In the genomic region with DNA sequence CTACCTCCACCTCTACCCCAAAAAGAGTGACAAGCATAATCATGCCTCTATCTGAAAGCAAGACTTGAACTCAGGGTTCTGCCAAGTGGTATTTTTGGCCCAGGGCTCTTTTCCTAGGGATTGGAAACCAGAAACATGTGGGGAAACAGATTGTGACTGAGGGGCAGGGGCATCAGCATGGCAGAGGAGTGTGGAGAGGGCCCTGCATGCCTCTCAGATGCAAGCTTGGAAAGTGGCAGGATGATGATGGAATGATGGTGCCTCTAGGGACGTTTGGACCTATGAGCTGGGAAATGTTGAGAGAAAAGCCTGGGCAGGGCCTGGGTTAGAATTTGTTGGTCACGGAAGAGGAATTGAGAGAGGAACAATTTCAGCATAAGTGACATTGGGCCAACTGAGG, we compare ENCODE assay signal across 11 cellular contexts.
DNase-seq lines count a peak whose midpoint lies in the region; ATAC-seq and TF ChIP-seq lines count a peak whose summit lies in the region.
"Had no signal": no experiment of that assay in that cellular context is flagged by ENCODE, and none has a peak within 500 bp of the region (broad histone marks: within the 10 kb centered on the region; RNA-seq: fewer than 3 reads in every experiment).

No MANE protein-coding gene starts in this region.

- no peaks in the 10 kb centered on the region for H3K36me3 Mint-ChIP-seq in activated CD8-positive, alpha-beta memory T cell treated with anti-CD3 and anti-CD28 coated beads, Interleukin-2, amount 10 ng/mL, durations not matched to agents 7 days and 5 days
- H3K36me3 Mint-ChIP-seq in activated CD4-positive, alpha-beta memory T cell treated with anti-CD3 and anti-CD28 coated beads for 36 hours = no peaks in the 10 kb centered on the region
- H3K36me3 Mint-ChIP-seq: CD4-positive, CD25-positive, alpha-beta regulatory T cell had no signal

- POLR2A ChIA-PET in activated CD4-positive, alpha-beta memory T cell treated with anti-CD3 and anti-CD28 coated beads for 36 hours (lab: Charles Lee) = no interaction called here

- no peak for ATAC-seq in activated CD8-positive, alpha-beta memory T cell treated with anti-CD3 and anti-CD28 coated beads, Interleukin-2, amount 10 ng/mL, durations not matched to agents 7 days and 5 days
- ATAC-seq in left lobe of liver = no peak

- TF ChIP-seq CTCF in foreskin fibroblast (IDR thresholded peaks at IDR 0.05; ENCODE audit: low read depth, low read length) = no peak

- peaks cover 2% of the 10 kb centered on the region for H3K4me1 Mint-ChIP-seq in activated CD8-positive, alpha-beta memory T cell treated with anti-CD3 and anti-CD28 coated beads, Interleukin-2, amount 10 ng/mL, durations not matched to agents 7 days and 5 days
- peaks cover 2% of the 10 kb centered on the region for H3K4me1 Mint-ChIP-seq in activated CD4-positive, alpha-beta memory T cell treated with anti-CD3 and anti-CD28 coated beads for 36 hours (ENCODE audit: low read depth)

- CTCF ChIA-PET in activated CD8-positive, alpha-beta memory T cell treated with anti-CD3 and anti-CD28 coated beads, Interleukin-2, amount 10 ng/mL, durations not matched to agents 7 days and 5 days (lab: Charles Lee) = interaction anchor here (1.3 kb wide), 1 partner anchor 27 kb away, joined by 5 read pairs; no protein-coding TSS in a partner anchor
- CTCF ChIA-PET in activated CD4-positive, alpha-beta memory T cell treated with anti-CD3 and anti-CD28 coated beads for 36 hours (lab: Charles Lee) = no interaction called here

- intact Hi-C loops in activated CD4-positive, alpha-beta memory T cell treated with anti-CD3 and anti-CD28 coated beads for 36 hours (cut with micrococcal nuclease) = no loop called here

- H3K27me3 Mint-ChIP-seq in activated CD8-positive, alpha-beta memory T cell treated with anti-CD3 and anti-CD28 coated beads, Interleukin-2, amount 10 ng/mL, durations not matched to agents 7 days and 5 days = peaks cover 76% of the 10 kb centered on the region
- H3K27me3 Mint-ChIP-seq in activated CD4-positive, alpha-beta memory T cell treated with anti-CD3 and anti-CD28 coated beads for 36 hours = peaks cover 50% of the 10 kb centered on the region

- in situ Hi-C loops in ACHN (cut with HindIII; ENCODE audit: low pct_ligation_motif_present, low pct_unique_long_range_greater_than_20kb, low sequenced_read_pairs) = no loop called here

- no peak overlapping the region for H3K4me3 ChIP-seq in foreskin fibroblast (ENCODE audit: low read depth in 1 of 2, low read length in 2 of 2)
- H3K4me3 ChIP-seq: BLaER1 treated with 17β-estradiol and CSF1 and Interleukin-3, amounts not matched to agents 10 nM and 100 nM had no signal

- peak; percentile 22 for DNase-seq in activated effector memory CD4-positive, alpha-beta T cell treated with anti-CD3 and anti-CD28 coated beads, Interleukin-2, amount 50 U/mL, for 16 hours
- DNase-seq in activated effector memory CD4-positive, alpha-beta T cell treated with Interleukin-2 at 50 U/mL for 16 hours = no peak
- DNase-seq in activated CD8-positive, alpha-beta memory T cell treated with anti-CD3 and anti-CD28 coated beads, Interleukin-2, amount 10 ng/mL, durations not matched to agents 7 days and 5 days = peak; percentile 4
- DNase-seq in left lobe of liver (ENCODE audit: low spot score) = peak; percentile 28
- no peak for DNase-seq in ACHN
- no peak for DNase-seq in activated CD4-positive, alpha-beta memory T cell treated with anti-CD3 and anti-CD28 coated beads for 36 hours
- DNase-seq in foreskin fibroblast = no peak
- DNase-seq: 8988T; CD4-positive, CD25-positive, alpha-beta regulatory T cell; DMS 273 treated with DMSO at 0.1 percent for 48 hours had no signal

- H3K4me3 Mint-ChIP-seq in activated CD8-positive, alpha-beta memory T cell treated with anti-CD3 and anti-CD28 coated beads, Interleukin-2, amount 10 ng/mL, durations not matched to agents 7 days and 5 days = no peak overlapping the region
- H3K4me3 Mint-ChIP-seq in activated CD4-positive, alpha-beta memory T cell treated with anti-CD3 and anti-CD28 coated beads for 36 hours = no peak overlapping the region
- H3K4me3 Mint-ChIP-seq: CD4-positive, CD25-positive, alpha-beta regulatory T cell had no signal

- no peak overlapping the region for H3K27ac Mint-ChIP-seq in activated CD8-positive, alpha-beta memory T cell treated with anti-CD3 and anti-CD28 coated beads, Interleukin-2, amount 10 ng/mL, durations not matched to agents 7 days and 5 days
- H3K27ac Mint-ChIP-seq in activated CD4-positive, alpha-beta memory T cell treated with anti-CD3 and anti-CD28 coated beads for 36 hours = no peak overlapping the region
- H3K27ac Mint-ChIP-seq: CD4-positive, CD25-positive, alpha-beta regulatory T cell had no signal

- H3K9me3 Mint-ChIP-seq in activated CD8-positive, alpha-beta memory T cell treated with anti-CD3 and anti-CD28 coated beads, Interleukin-2, amount 10 ng/mL, durations not matched to agents 7 days and 5 days (ENCODE audit: low read depth) = no peaks in the 10 kb centered on the region
- H3K9me3 Mint-ChIP-seq in activated CD4-positive, alpha-beta memory T cell treated with anti-CD3 and anti-CD28 coated beads for 36 hours = no peaks in the 10 kb centered on the region

Comparison
In these comparisons a context has a peak if more than half of its experiments do, and no peak if none do; other contexts are left out.
1. DNase-seq: peak in activated effector memory CD4-positive, alpha-beta T cell treated with anti-CD3 and anti-CD28 coated beads, Interleukin-2, amount 50 U/mL, for 16 hours (single experiment), activated CD8-positive, alpha-beta memory T cell treated with anti-CD3 and anti-CD28 coated beads, Interleukin-2, amount 10 ng/mL, durations not matched to agents 7 days and 5 days (single experiment) and left lobe of liver (single experiment); none in activated effector memory CD4-positive, alpha-beta T cell treated with Interleukin-2 at 50 U/mL for 16 hours (single experiment), ACHN (single experiment), activated CD4-positive, alpha-beta memory T cell treated with anti-CD3 and anti-CD28 coated beads for 36 hours (single experiment) and foreskin fibroblast (0 of 2).